8 cellular contexts compared by ENCODE assay signal in genomic region chr5:113378960-113379541, GRCh38. TPM values are rescaled to one million over a fixed set of nuclear protein-coding genes. Genes with fewer than 3 reads are reported as not detected.
DNase-seq lines count a peak whose midpoint lies in the region; ATAC-seq, FAIRE-seq and TF ChIP-seq lines count a peak whose summit lies in the region.

No MANE protein-coding gene starts in this region.

- no peak for FAIRE-seq in small intestine (lab: Jason Lieb, UNC)

- ATAC-seq in GM21825 (IDR thresholded peaks at IDR 0.05; ENCODE audit: unreplicated experiment): peak; percentile 78
- ATAC-seq in right cardiac atrium: peak; percentile 48 to 66

- H3K4me3 ChIP-seq in LNCaP clone FGC (ENCODE audit: low read depth, low read length) (no peak overlapping the region), adrenal gland (no peak overlapping the region), right cardiac atrium (ENCODE audit: low read length) (no peak overlapping the region), small intestine (ENCODE audit: low read depth in 1 of 2, low read length in 2 of 2) (no peak overlapping the region)

- WGBS in adrenal gland, 4 donors: 14 to 22% (median 16%) methylated on average over 4 of the region's 4 CpGs
- WGBS in right cardiac atrium: 12% methylated on average over 4 of the region's 4 CpGs
- 13 to 21% (median 16%) methylated on average over 4 of the region's 4 CpGs for WGBS in small intestine, 3 donors

- intact Hi-C loops in adrenal gland (cut with DNase I): loop anchor here in 1 of 2 donors (5.0 to 10.0 kb wide), 2 partner anchors 126 to 382 kb away; no protein-coding TSS in a partner anchor
- intact Hi-C loops in right cardiac atrium (cut with DNase I): loop anchor here in 2 of 4 donors (5.0 to 10.0 kb wide), 2 partner anchors 133 to 136 kb away; partner anchors contain the start of gene YTHDC2 (in 2 of the 2)

- H3K27me3 ChIP-seq in adrenal gland: no peaks in the 10 kb centered on the region
- no peaks in the 10 kb centered on the region for H3K27me3 ChIP-seq in right cardiac atrium (ENCODE audit: control insufficient read depth, insufficient read depth)
- H3K27me3 ChIP-seq in small intestine (ENCODE audit: control insufficient read depth in 2 of 2, insufficient read depth in 2 of 2, low read length in 2 of 2): no peaks in the 10 kb centered on the region

- peak; percentile 50 for DNase-seq in EL
- peak; percentile 31 for DNase-seq in LNCaP clone FGC (ENCODE audit: low read depth)
- peak; percentile 57 for DNase-seq in SW480 (ENCODE audit: low spot score)
- DNase-seq in adrenal gland: peak; percentile 24 to 78 (median 59)
- peak in 2 of 3 donors; percentile 27 to 67 for DNase-seq in right cardiac atrium
- DNase-seq in small intestine: peak; percentile 54
- DNase-seq in NCI-H2107 treated with DMSO at 0.1 percent for 48 hours (lab: John Stamatoyannopoulos, UW; ENCODE audit: unreplicated experiment): no peak

- H3K4me1 ChIP-seq in adrenal gland (replicated peaks in 1 of 2): peaks cover 0 to 12% of the 10 kb centered on the region in 2 donors
- H3K4me1 ChIP-seq in right cardiac atrium (ENCODE audit: control insufficient read depth, insufficient read depth, low read length): no peaks in the 10 kb centered on the region
- H3K4me1 ChIP-seq in small intestine (ENCODE audit: control insufficient read depth in 2 of 2, insufficient read depth in 1 of 2, low read depth in 1 of 2, low read length in 1 of 2): no peaks in the 10 kb centered on the region

- TF ChIP-seq CTCF in LNCaP clone FGC (IDR thresholded peaks at IDR 0.05; ENCODE audit: control insufficient read depth, extremely low read depth, insufficient read depth) (peak; percentile 89), adrenal gland (IDR thresholded peaks at IDR 0.05) (peak; percentile 54 to 76 (median 72))

- no peaks in the 10 kb centered on the region for H3K9me3 ChIP-seq in adrenal gland (replicated peaks in 1 of 3)
- no peaks in the 10 kb centered on the region for H3K9me3 ChIP-seq in right cardiac atrium (ENCODE audit: control insufficient read depth, low read length)
- H3K9me3 ChIP-seq in small intestine (ENCODE audit: control insufficient read depth, low read depth): no peaks in the 10 kb centered on the region

- H3K27ac ChIP-seq in adrenal gland (no peak overlapping the region), right cardiac atrium (ENCODE audit: low read length) (no peak overlapping the region), small intestine (ENCODE audit: low read depth in 1 of 2, low read length in 1 of 2) (no peak overlapping the region)

- no peaks in the 10 kb centered on the region for H3K36me3 ChIP-seq in adrenal gland (replicated peaks in 1 of 2)
- H3K36me3 ChIP-seq in small intestine (ENCODE audit: control insufficient read depth in 2 of 2, insufficient read depth in 2 of 2, low read length in 2 of 2): no peaks in the 10 kb centered on the region

- TF ChIP-seq POLR2A in adrenal gland (IDR thresholded peaks at IDR 0.05): no peak

RNA-seq across cellular contexts. Expression of gene TSSK1B, which starts 55.7 kb away (rescaled TPM):
- total RNA-seq in adrenal gland: not detected
- not detected for polyA plus RNA-seq in adrenal gland
- under 1 TPM in 1 of 4 donors, not detected in 3; 0.09 TPM for total RNA-seq in right cardiac atrium
- polyA plus RNA-seq in right cardiac atrium: 0.07 TPM
- not detected for polyA plus RNA-seq in small intestine
